11 cellular contexts compared by ENCODE assay signal in genomic region chr2:203681978-203682377, GRCh38. TPM values are rescaled to one million over a fixed set of nuclear protein-coding genes. Genes with fewer than 3 reads are reported as not detected.
DNase-seq lines count a peak whose midpoint lies in the region; ATAC-seq and TF ChIP-seq lines count a peak whose summit lies in the region.
"Had no signal": no experiment of that assay in that cellular context is flagged by ENCODE, and none has a peak within 500 bp of the region (broad histone marks: within the 10 kb centered on the region; RNA-seq: fewer than 3 reads in every experiment).

No MANE protein-coding gene starts in this region.

- no peaks in the 10 kb centered on the region for H3K27me3 ChIP-seq in ACC112 (ENCODE audit: insufficient read depth, low read length)

- H3K27ac ChIP-seq in ACC112 (ENCODE audit: low read depth, low read length), result peak overlapping the region; percentile 100

- H3K36me3 Mint-ChIP-seq in chondrocyte (ENCODE audit: low read depth), result peaks cover 2% of the 10 kb centered on the region

- no peaks in the 10 kb centered on the region for H3K27me3 Mint-ChIP-seq in chondrocyte (ENCODE audit: low read depth)
- H3K27me3 Mint-ChIP-seq: progenitor cell of endocrine pancreas had no signal

- peak overlapping the region; percentile 94 for H3K27ac Mint-ChIP-seq in chondrocyte (ENCODE audit: unreplicated experiment)
- H3K27ac Mint-ChIP-seq: progenitor cell of endocrine pancreas had no signal

- H3K4me3 Mint-ChIP-seq in chondrocyte (ENCODE audit: unreplicated experiment), result no peak overlapping the region

- H3K4me1 Mint-ChIP-seq in chondrocyte (ENCODE audit: low read depth), result peaks cover 64% of the 10 kb centered on the region

- H3K4me1 ChIP-seq in ACC112 (ENCODE audit: control insufficient read depth, insufficient read depth, low read length, unreplicated experiment), result peaks cover 74% of the 10 kb centered on the region

- peak; percentile 51 for DNase-seq in HT1080 (ENCODE audit: low read depth)
- DNase-seq in chondrocyte (ENCODE audit: low spot score), result no peak
- peak; percentile 68 for DNase-seq in myocyte (ENCODE audit: low read depth)
- DNase-seq in occipital lobe (lab: John Stamatoyannopoulos, UW), result no peak
- DNase-seq: NCI-H82 had no signal

- no peaks in the 10 kb centered on the region for H3K9me3 Mint-ChIP-seq in chondrocyte (ENCODE audit: low read depth)

- no peak for ATAC-seq in GM21390 (IDR thresholded peaks at IDR 0.05; ENCODE audit: unreplicated experiment)
- ATAC-seq in HG02852 (IDR thresholded peaks at IDR 0.05; ENCODE audit: unreplicated experiment), result no peak
- ATAC-seq in activated CD4-positive, CD25-positive, alpha-beta regulatory T cell treated with anti-CD3 and anti-CD28 coated beads, Interleukin-2, amount 50 U/mL, for 24 hours, result no peak
- ATAC-seq: GM12878 had no signal

- H3K36me3 ChIP-seq in ACC112 (ENCODE audit: insufficient read depth, low read length), result no peaks in the 10 kb centered on the region

- no peak overlapping the region; the same call in 1 of the 2 replicates for H3K4me3 ChIP-seq in ACC112 (ENCODE audit: low read depth, low read length)
- H3K4me3 ChIP-seq: GM12878 had no signal

- H3K79me2 ChIP-seq in ACC112 (ENCODE audit: control insufficient read depth, insufficient read depth, low read length, unreplicated experiment), result no peaks in the 10 kb centered on the region

- TF ChIP-seq CTCF in chondrocyte (IDR thresholded peaks at IDR 0.05), result no peak

- no peak overlapping the region for H2AFZ ChIP-seq in ACC112 (ENCODE audit: low read length, unreplicated experiment)

RNA-seq across cellular contexts. Expression of gene CD28, which starts 24.5 kb away (rescaled TPM):
- total RNA-seq in HT1080 (2014; rRNA removed; shearing (Covaris generic)), result 0.03 TPM in 1 of 2 replicates, not detected in the other
- 0.06 and 0.26 TPM in 2 replicates for polyA plus RNA-seq in HT1080 (2015; cell fraction: cytosol; rRNA removed)
- polyA plus RNA-seq in HT1080 (2015; cell fraction: nucleus; rRNA removed), result 0.06 TPM in 1 of 2 replicates, not detected in the other
- total RNA-seq in chondrocyte (0.05 TPM in 1 of 3 replicates, not detected in the others), myocyte (0.45 and 0.57 TPM in 2 replicates), occipital lobe (0.78 TPM)
- polyA plus RNA-seq in myocyte (2012), result 0.38 TPM
- total RNA-seq: progenitor cell of endocrine pancreas had no signal

Comparison
In these comparisons a context has a peak if more than half of its experiments do, and no peak if none do; other contexts are left out.
1. DNase-seq: peak in HT1080 (single experiment) and myocyte (single experiment); none in chondrocyte (single experiment) and occipital lobe (single experiment).